ENCODE assay signal across 1 cellular context in the genomic region with DNA sequence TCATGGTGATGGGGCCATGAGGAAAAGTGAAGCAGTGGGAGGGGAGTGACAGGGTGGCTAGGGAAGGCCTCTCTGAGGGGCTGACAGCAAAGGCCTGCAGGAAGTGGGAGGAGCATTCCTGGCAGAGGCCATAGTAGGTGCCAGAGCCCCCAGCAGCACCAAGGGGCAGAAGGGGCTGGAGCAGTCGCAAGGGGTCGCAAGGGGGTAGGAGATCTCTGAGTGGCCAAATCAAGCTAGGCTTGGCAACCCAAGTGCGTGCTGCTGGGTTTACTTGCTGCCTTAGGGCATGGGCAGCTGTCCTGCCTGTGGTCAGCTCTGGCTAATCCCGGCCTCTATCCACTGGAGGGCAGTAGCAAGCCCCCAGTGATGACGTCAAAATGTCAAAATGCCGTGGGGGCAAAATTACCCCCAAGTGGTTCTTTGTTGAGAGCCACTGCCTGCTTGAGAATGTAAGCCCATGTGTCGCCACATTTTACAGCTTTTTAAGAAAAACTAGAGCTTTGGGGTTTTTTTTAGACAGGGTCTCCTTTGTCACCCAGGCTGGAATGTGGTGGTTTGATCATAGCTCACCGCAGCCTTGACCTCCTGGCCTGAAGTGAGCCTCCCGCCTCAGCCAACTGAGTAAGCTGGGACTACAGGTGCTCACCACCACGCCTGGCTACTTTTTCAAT.
TF ChIP-seq lines count a peak whose summit lies in the region.

No MANE protein-coding gene starts in this region.

TF ChIP-seq in HepG2, 621 proteins besides CTCF, POLR2A, EP300 and RAD21 (continues in another document):
- TF ChIP-seq ZNF678 (CRISPR knock-in tag; IDR thresholded peaks at IDR 0.05) (no peak), ZNF550 (CRISPR knock-in tag; IDR thresholded peaks at IDR 0.05; ENCODE audit: borderline replicate concordance) (no peak), PHF5A (CRISPR knock-in tag; IDR thresholded peaks at IDR 0.05; ENCODE audit: low read depth, unreplicated experiment) (no peak), SPEN (CRISPR knock-in tag; IDR thresholded peaks at IDR 0.05; ENCODE audit: low read depth) (peak; percentile 28; the same call in 1 of the 2 replicates), REXO4 (CRISPR knock-in tag; IDR thresholded peaks at IDR 0.05; ENCODE audit: borderline replicate concordance) (no peak), SAP130 (CRISPR knock-in tag; IDR thresholded peaks at IDR 0.05; ENCODE audit: low read depth) (peak; percentile 51), JUNB (CRISPR knock-in tag; IDR thresholded peaks at IDR 0.05; ENCODE audit: borderline replicate concordance) (no peak), THAP7 (CRISPR knock-in tag; IDR thresholded peaks at IDR 0.05) (no peak), FOSL2 (CRISPR knock-in tag; IDR thresholded peaks at IDR 0.05) (peak; percentile 55; the same call in 1 of the 2 replicates), ZNF124 (CRISPR knock-in tag; IDR thresholded peaks at IDR 0.05) (no peak), HOXA3 (CRISPR knock-in tag; IDR thresholded peaks at IDR 0.05) (peak; percentile 91), MXD4 (CRISPR knock-in tag; IDR thresholded peaks at IDR 0.05) (no peak), BCL6 (CRISPR knock-in tag; IDR thresholded peaks at IDR 0.05) (peak; percentile 69), ZNF253 (CRISPR knock-in tag; IDR thresholded peaks at IDR 0.05; ENCODE audit: borderline replicate concordance) (0 out of 2 replicates have a peak, but pooled peaks have one; percentile 49), ZNF891 (CRISPR knock-in tag; IDR thresholded peaks at IDR 0.05) (0 out of 2 replicates have a peak, but pooled peaks have one; percentile 58), ZNF672 (CRISPR knock-in tag; IDR thresholded peaks at IDR 0.05) (no peak), NONO (IDR thresholded peaks at IDR 0.05) (no peak), NONO (CRISPR knock-in tag; conservative IDR thresholded peaks at IDR 0.05) (0 out of 2 replicates have a peak, but pooled peaks have one; percentile 16), NCOR1 (IDR thresholded peaks at IDR 0.05; ENCODE audit: borderline replicate concordance, low read length) (peak; percentile 52; the same call in 1 of the 2 replicates), ZBTB3 (CRISPR knock-in tag; IDR thresholded peaks at IDR 0.05; ENCODE audit: borderline replicate concordance, low read depth) (no peak), ZBTB7B (CRISPR knock-in tag; IDR thresholded peaks at IDR 0.05) (peak; percentile 77; the same call in 1 of the 2 replicates), ZNF225 (CRISPR knock-in tag; IDR thresholded peaks at IDR 0.05) (no peak), ZNF501 (CRISPR knock-in tag; IDR thresholded peaks at IDR 0.05) (0 out of 2 replicates have a peak, but pooled peaks have one; percentile 32), CEBPG (CRISPR knock-in tag; IDR thresholded peaks at IDR 0.05) (no peak), HDAC1 (CRISPR knock-in tag; IDR thresholded peaks at IDR 0.05) (peak; percentile 56; the same call in 1 of the 2 replicates), ZC3H4 (CRISPR knock-in tag; IDR thresholded peaks at IDR 0.05; ENCODE audit: borderline replicate concordance) (no peak), ZHX1 (CRISPR knock-in tag; IDR thresholded peaks at IDR 0.05; ENCODE audit: low read depth) (0 out of 2 replicates have a peak, but pooled peaks have one; percentile 27), ZNF317 (CRISPR knock-in tag; IDR thresholded peaks at IDR 0.05) (no peak), TCF7 (IDR thresholded peaks at IDR 0.05; ENCODE audit: low read depth) (peak; percentile 38), CBX5 (CRISPR knock-in tag; IDR thresholded peaks at IDR 0.05; ENCODE audit: borderline replicate concordance) (no peak), AFF4 (CRISPR knock-in tag; IDR thresholded peaks at IDR 0.05) (no peak), MIXL1 (CRISPR knock-in tag; IDR thresholded peaks at IDR 0.05) (no peak), SNAI1 (CRISPR knock-in tag; IDR thresholded peaks at IDR 0.05; ENCODE audit: borderline replicate concordance) (no peak), HMG20A (CRISPR knock-in tag; IDR thresholded peaks at IDR 0.05; ENCODE audit: borderline replicate concordance) (peak; percentile 20; the same call in 1 of the 2 replicates), SRSF1 (optimal IDR thresholded peaks at IDR 0.05; ENCODE audit: low read depth, low read length) (no peak), ZMYM3 (CRISPR knock-in tag; IDR thresholded peaks at IDR 0.05) (0 out of 2 replicates have a peak, but pooled peaks have one; percentile 20), ZNF143 (CRISPR knock-in tag; IDR thresholded peaks at IDR 0.05) (peak; percentile 15; the same call in 1 of the 2 replicates), RBAK (CRISPR knock-in tag; IDR thresholded peaks at IDR 0.05) (0 out of 2 replicates have a peak, but pooled peaks have one; percentile 17), MEIS2 (CRISPR knock-in tag; IDR thresholded peaks at IDR 0.05) (peak; percentile 41; the same call in 1 of the 2 replicates), NFIC (IDR thresholded peaks at IDR 0.05; ENCODE audit: low read length) (0 out of 2 replicates have a peak, but pooled peaks have one; percentile 30), ZSCAN25 (CRISPR knock-in tag; IDR thresholded peaks at IDR 0.05) (peak; percentile 34; the same call in 1 of the 2 replicates), ZNF614 (CRISPR knock-in tag; IDR thresholded peaks at IDR 0.05; ENCODE audit: borderline replicate concordance) (peak; percentile 55; the same call in 1 of the 2 replicates), RXRA (CRISPR knock-in tag; IDR thresholded peaks at IDR 0.05) (peak; percentile 26; the same call in 1 of the 2 replicates), MZF1 (CRISPR knock-in tag; IDR thresholded peaks at IDR 0.05; ENCODE audit: borderline replicate concordance) (no peak), TFDP2 (CRISPR knock-in tag; IDR thresholded peaks at IDR 0.05) (0 out of 2 replicates have a peak, but pooled peaks have one; percentile 9), CENPT (CRISPR knock-in tag; IDR thresholded peaks at IDR 0.05; ENCODE audit: low read depth) (no peak), RARA (CRISPR knock-in tag; IDR thresholded peaks at IDR 0.05) (peak; percentile 77), MYC (CRISPR knock-in tag; IDR thresholded peaks at IDR 0.05; ENCODE audit: borderline replicate concordance) (no peak), CENPX (CRISPR knock-in tag; IDR thresholded peaks at IDR 0.05) (no peak), MTF1 (CRISPR knock-in tag; IDR thresholded peaks at IDR 0.05) (no peak), CCAR2 (optimal IDR thresholded peaks at IDR 0.05; ENCODE audit: low read depth, low read length) (no peak)
- TF ChIP-seq, protein P1, sequence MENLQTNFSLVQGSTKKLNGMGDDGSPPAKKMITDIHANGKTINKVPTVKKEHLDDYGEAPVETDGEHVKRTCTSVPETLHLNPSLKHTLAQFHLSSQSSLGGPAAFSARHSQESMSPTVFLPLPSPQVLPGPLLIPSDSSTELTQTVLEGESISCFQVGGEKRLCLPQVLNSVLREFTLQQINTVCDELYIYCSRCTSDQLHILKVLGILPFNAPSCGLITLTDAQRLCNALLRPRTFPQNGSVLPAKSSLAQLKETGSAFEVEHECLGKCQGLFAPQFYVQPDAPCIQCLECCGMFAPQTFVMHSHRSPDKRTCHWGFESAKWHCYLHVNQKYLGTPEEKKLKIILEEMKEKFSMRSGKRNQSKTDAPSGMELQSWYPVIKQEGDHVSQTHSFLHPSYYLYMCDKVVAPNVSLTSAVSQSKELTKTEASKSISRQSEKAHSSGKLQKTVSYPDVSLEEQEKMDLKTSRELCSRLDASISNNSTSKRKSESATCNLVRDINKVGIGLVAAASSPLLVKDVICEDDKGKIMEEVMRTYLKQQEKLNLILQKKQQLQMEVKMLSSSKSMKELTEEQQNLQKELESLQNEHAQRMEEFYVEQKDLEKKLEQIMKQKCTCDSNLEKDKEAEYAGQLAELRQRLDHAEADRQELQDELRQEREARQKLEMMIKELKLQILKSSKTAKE (CRISPR knock-in tag; IDR thresholded peaks at IDR 0.05; ENCODE audit: borderline replicate concordance), result no peak
- TF ChIP-seq, protein P2, sequence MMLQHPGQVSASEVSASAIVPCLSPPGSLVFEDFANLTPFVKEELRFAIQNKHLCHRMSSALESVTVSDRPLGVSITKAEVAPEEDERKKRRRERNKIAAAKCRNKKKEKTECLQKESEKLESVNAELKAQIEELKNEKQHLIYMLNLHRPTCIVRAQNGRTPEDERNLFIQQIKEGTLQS (CRISPR knock-in tag; IDR thresholded peaks at IDR 0.05), result peak; percentile 45; the same call in 1 of the 2 replicates
- TF ChIP-seq, protein P3, sequence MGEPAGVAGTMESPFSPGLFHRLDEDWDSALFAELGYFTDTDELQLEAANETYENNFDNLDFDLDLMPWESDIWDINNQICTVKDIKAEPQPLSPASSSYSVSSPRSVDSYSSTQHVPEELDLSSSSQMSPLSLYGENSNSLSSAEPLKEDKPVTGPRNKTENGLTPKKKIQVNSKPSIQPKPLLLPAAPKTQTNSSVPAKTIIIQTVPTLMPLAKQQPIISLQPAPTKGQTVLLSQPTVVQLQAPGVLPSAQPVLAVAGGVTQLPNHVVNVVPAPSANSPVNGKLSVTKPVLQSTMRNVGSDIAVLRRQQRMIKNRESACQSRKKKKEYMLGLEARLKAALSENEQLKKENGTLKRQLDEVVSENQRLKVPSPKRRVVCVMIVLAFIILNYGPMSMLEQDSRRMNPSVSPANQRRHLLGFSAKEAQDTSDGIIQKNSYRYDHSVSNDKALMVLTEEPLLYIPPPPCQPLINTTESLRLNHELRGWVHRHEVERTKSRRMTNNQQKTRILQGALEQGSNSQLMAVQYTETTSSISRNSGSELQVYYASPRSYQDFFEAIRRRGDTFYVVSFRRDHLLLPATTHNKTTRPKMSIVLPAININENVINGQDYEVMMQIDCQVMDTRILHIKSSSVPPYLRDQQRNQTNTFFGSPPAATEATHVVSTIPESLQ (CRISPR knock-in tag; conservative IDR thresholded peaks at IDR 0.05), result no peak
- TF ChIP-seq, protein P4, sequence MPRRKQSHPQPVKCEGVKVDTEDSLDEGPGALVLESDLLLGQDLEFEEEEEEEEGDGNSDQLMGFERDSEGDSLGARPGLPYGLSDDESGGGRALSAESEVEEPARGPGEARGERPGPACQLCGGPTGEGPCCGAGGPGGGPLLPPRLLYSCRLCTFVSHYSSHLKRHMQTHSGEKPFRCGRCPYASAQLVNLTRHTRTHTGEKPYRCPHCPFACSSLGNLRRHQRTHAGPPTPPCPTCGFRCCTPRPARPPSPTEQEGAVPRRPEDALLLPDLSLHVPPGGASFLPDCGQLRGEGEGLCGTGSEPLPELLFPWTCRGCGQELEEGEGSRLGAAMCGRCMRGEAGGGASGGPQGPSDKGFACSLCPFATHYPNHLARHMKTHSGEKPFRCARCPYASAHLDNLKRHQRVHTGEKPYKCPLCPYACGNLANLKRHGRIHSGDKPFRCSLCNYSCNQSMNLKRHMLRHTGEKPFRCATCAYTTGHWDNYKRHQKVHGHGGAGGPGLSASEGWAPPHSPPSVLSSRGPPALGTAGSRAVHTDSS (CRISPR knock-in tag; conservative IDR thresholded peaks at IDR 0.05), result no peak
